Comparison of ENCODE assay signal across 20 cellular contexts in the genomic region with DNA sequence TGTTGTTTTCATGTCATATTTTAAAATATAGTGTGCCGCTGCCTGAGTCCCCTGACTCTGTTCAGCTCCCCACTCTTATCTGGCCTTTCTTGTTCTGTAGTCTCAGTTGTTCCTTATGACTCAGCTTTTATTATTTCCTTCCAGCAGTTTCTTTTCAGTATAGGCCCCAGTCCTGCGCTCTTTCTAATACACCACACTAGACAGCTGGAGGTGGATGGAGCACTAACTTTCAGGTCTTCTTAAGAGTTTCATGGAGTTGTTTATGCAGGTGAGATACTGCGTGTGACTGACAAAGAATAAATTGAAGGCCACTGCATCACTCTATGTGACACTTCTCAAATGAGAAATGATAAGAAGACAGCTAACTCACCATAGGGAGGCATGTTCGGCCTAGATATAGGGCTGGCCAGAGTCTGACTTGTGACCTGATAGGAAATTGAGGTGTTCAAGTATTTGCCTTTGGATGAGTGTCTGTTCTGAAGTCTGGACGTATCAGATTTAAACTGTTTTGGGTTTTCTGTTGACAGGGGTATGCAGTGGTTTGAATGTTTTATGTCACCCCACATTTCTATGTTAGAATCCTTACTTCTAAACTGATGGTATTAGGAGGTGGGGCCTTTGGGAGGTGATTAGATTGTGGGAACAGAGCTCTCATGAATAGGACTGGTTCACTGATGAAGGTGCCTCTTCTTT.
"Had no signal": no experiment of that assay in that cellular context is flagged by ENCODE, and none has a peak within 500 bp of the region (broad histone marks: within the 10 kb centered on the region; RNA-seq: fewer than 3 reads in every experiment).

No MANE protein-coding gene starts in this region.

- DNase-seq: effector CD8-positive, alpha-beta T cell; effector memory CD8-positive, alpha-beta T cell; foreskin keratinocyte; heart left ventricle; hypothalamus; immature natural killer cell; left cardiac atrium; left lung; left ventricle myocardium superior; lower lobe of right lung; mesenchymal stem cell; mucosa of descending colon; naive B cell had no signal

- H3K79me2 ChIP-seq: hepatocyte had no signal

- H3K36me3 ChIP-seq: esophagus muscularis mucosa, gastroesophageal sphincter, heart left ventricle, left lung, lower lobe of right lung had no signal

- H3K4me1 ChIP-seq: esophagus muscularis mucosa, foreskin keratinocyte, gastroesophageal sphincter, heart left ventricle, left lung, lower lobe of right lung had no signal

- H3K4me3 ChIP-seq: coronary artery, esophagus muscularis mucosa, gastroesophageal sphincter, heart left ventricle, hepatocyte, left lung, lower lobe of right lung, mucosa of descending colon had no signal

- H3K27ac Mint-ChIP-seq: effector memory CD8-positive, alpha-beta T cell; immature natural killer cell; mesothelial cell of epicardium had no signal

- H3K27ac ChIP-seq: coronary artery, esophagus muscularis mucosa, foreskin keratinocyte, gastroesophageal sphincter, heart left ventricle, hepatocyte, left lung, lower lobe of right lung had no signal

- H3K4me3 Mint-ChIP-seq: effector memory CD8-positive, alpha-beta T cell; immature natural killer cell; mesothelial cell of epicardium; naive B cell had no signal

- FAIRE-seq: endothelial cell of umbilical vein, keratinocyte had no signal

- H3K4me2 ChIP-seq: hepatocyte had no signal

- ATAC-seq: effector memory CD8-positive, alpha-beta T cell; foreskin keratinocyte; gastroesophageal sphincter; heart left ventricle; left cardiac atrium; left lung; left ventricle myocardium superior; lower lobe of right lung; mucosa of descending colon had no signal

- H2AFZ ChIP-seq: hepatocyte had no signal

- H3K4me1 Mint-ChIP-seq: immature natural killer cell, mesothelial cell of epicardium had no signal
